ENCODE assay signal across 8 cellular contexts in the genomic region with DNA sequence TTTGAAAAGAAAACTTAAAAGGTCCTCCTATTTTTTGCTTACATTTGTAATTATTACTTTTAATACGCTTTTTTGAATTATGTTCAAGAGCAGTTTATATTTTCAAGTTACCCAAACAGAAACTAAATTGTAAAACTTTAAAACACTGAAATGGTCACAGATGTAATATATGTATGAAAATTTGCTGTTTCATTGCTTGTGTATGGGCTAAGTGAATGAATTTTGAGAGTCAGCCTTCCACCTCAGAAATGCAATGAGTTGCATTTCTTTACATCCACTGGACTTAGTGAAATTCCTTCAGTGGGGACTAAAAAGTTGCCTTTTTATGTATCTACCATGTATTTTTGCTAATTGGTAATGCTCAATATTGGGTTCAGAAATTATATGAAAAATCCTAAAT. TPM values are rescaled to one million over a fixed set of nuclear protein-coding genes. Genes with fewer than 3 reads are reported as not detected.
A peak's percentile ranks its signal among the peaks of the same experiment; 100 is the strongest.
DNase-seq lines count a peak whose midpoint lies in the region; FAIRE-seq and TF ChIP-seq lines count a peak whose summit lies in the region.

No MANE protein-coding gene starts in this region.

- no peak overlapping the region; a peak in 1 of 7 replicates for H3K9ac ChIP-seq in H1 (replicated peaks in 1 of 4; ENCODE audit: extremely low read depth in 1 of 4, low read depth in 3 of 4, low read length in 3 of 4)

- FAIRE-seq in H1 (lab: Jason Lieb, UNC): no peak

- no peaks in the 10 kb centered on the region for H3K36me3 ChIP-seq in DOHH2 (ENCODE audit: control insufficient read depth, low read length)
- H3K36me3 ChIP-seq in OCI-LY7 (ENCODE audit: insufficient read depth, low read length): no peaks in the 10 kb centered on the region
- no peaks in the 10 kb centered on the region for H3K36me3 ChIP-seq in H1 (ENCODE audit: control insufficient read depth in 2 of 4, insufficient read depth in 4 of 4, low read length in 3 of 4)
- no peaks in the 10 kb centered on the region for H3K36me3 ChIP-seq in neuron (ENCODE audit: insufficient read depth, low read length)
- no peaks in the 10 kb centered on the region for H3K36me3 ChIP-seq in adrenal gland (replicated peaks in 1 of 2)

- no peak overlapping the region for H2BK20ac ChIP-seq in H1 (ENCODE audit: low read length)

- H4K8ac ChIP-seq in H1 (ENCODE audit: extremely low read depth, insufficient read depth, low read length): no peak overlapping the region

- H4K20me1 ChIP-seq in DOHH2 (ENCODE audit: control insufficient read depth, insufficient read depth, low read depth, low read length): no peaks in the 10 kb centered on the region
- H4K20me1 ChIP-seq in OCI-LY7 (ENCODE audit: insufficient read depth, low read length): peaks cover 9% of the 10 kb centered on the region; the same call in 1 of the 2 replicates
- H4K20me1 ChIP-seq in H1 (replicated peaks in 1 of 2; ENCODE audit: control insufficient read depth in 1 of 2, insufficient read depth in 2 of 2, low read length in 2 of 2): peaks cover 1 to 2% of the 10 kb centered on the region in 2 experiments

- intact Hi-C loops in OCI-LY7 (cut with micrococcal nuclease; ENCODE audit: unreplicated experiment) (no loop called here), adrenal gland (cut with DNase I) (loop anchor here in 1 of 2 donors (5.0 kb wide), 1 partner anchor 57 kb away; a partner anchor contains a TSS)

- no peak for TF ChIP-seq EP300 in H1 (IDR thresholded peaks at IDR 0.05; ENCODE audit: borderline replicate concordance in 1 of 2, low read depth in 2 of 2, low read length in 2 of 2)

- H3F3A ChIP-seq in DOHH2 (ENCODE audit: control insufficient read depth, insufficient read depth): 0 out of 2 replicates have a peak, but pooled peaks cover 5% of the 10 kb centered on the region

- no peak overlapping the region for H3K23ac ChIP-seq in H1 (ENCODE audit: insufficient read length)

- peak overlapping the region; percentile 53 for H3K4me2 ChIP-seq in DOHH2 (ENCODE audit: low read length)
- peak overlapping the region; percentile 78 for H3K4me2 ChIP-seq in OCI-LY7 (ENCODE audit: low read length)
- peak overlapping the region; percentile 53 to 70 for H3K4me2 ChIP-seq in H1 (ENCODE audit: insufficient read depth in 1 of 2, low read depth in 2 of 2, low read length in 2 of 2)

- no peak overlapping the region for H2AFZ ChIP-seq in OCI-LY7 (ENCODE audit: low read length)
- no peak overlapping the region for H2AFZ ChIP-seq in H1 (ENCODE audit: low read length)
- no peak overlapping the region for H2AFZ ChIP-seq in neuron (ENCODE audit: low read depth, low read length)

- H3K56ac ChIP-seq in H1 (replicated peaks; ENCODE audit: insufficient read length, low read depth, low read length): no peak overlapping the region

- POLR2A ChIA-PET in OCI-LY7 (lab: Charles Lee) (interaction anchor here (1.0 kb wide), 1 partner anchor 28 kb away, joined by 5 read pairs; no protein-coding TSS in a partner anchor), H1 (lab: Charles Lee; ENCODE audit: partially characterized antibody) (interaction anchor here (1.2 kb wide), 3 partner anchors 36 to 55 kb away, joined by 3 to 6 read pairs (median 4); a partner anchor contains a TSS)

- H3K18ac ChIP-seq in H1 (ENCODE audit: extremely low read depth, low read length): no peak overlapping the region

- TF ChIP-seq RAD21 in H1 (IDR thresholded peaks at IDR 0.05 in 1 of 2, conservative IDR thresholded peaks at IDR 0.05 in 1 of 2; ENCODE audit: low read depth in 2 of 2, low read length in 2 of 2): no peak

- 82% methylated on average over 1 of the region's 1 CpG; no CpG with 5 or more reads in 1 of the 2 experiments for WGBS in H1 (ENCODE audit: extremely low coverage in 1 of 2, insufficient coverage in 1 of 2, insufficient read length in 1 of 2, insufficient replicate concordance in 2 of 2, low coverage in 1 of 2, low lambda C conversion rate in 2 of 2, missing lambda C conversion rate in 1 of 2), 2 experiments
- 32 to 59% (median 47%) methylated on average over 1 of the region's 1 CpG for WGBS in adrenal gland, 4 donors

- no peak overlapping the region for H4K5ac ChIP-seq in H1 (ENCODE audit: insufficient read length, low read depth, low read length)

- no peak overlapping the region for H2BK12ac ChIP-seq in H1 (ENCODE audit: low read depth, low read length)

- DNase-seq in OCI-LY7 (ENCODE audit: low spot score): no peak
- DNase-seq in H1 (ENCODE audit: low read depth in 1 of 2, low spot score in 2 of 2): no peak
- DNase-seq in stimulated activated naive CD4-positive, alpha-beta T cell treated with Interleukin-2 at 50 U/mL for 16 hours (lab: John Stamatoyannopoulos, UW): no peak
- no peak for DNase-seq in GM20000 (ENCODE audit: low spot score)
- DNase-seq in DMS53 (lab: John Stamatoyannopoulos, UW): no peak
- DNase-seq in adrenal gland: no peak

- H4K91ac ChIP-seq in H1 (replicated peaks; ENCODE audit: insufficient read length, low read length): no peak overlapping the region

- H3K4me3 ChIP-seq in DOHH2 (ENCODE audit: low read length) (peak overlapping the region; percentile 81), OCI-LY7 (ENCODE audit: low read depth, low read length, poor library complexity, severe bottlenecking) (peak overlapping the region; percentile 88), H1 (ENCODE audit: extremely low read depth in 1 of 4, insufficient read depth in 2 of 4, low read depth in 3 of 4, low read length in 4 of 4) (peak overlapping the region in 3 of 4 experiments; percentile 74 to 83 (median 77); a peak in 6 of 8 replicates), neuron (ENCODE audit: low read length) (peak overlapping the region; percentile 83), adrenal gland (peak overlapping the region in 1 of 4 donors; percentile 85)

- H3K27me3 ChIP-seq in DOHH2 (ENCODE audit: control insufficient read depth, low read length): no peaks in the 10 kb centered on the region
- no peaks in the 10 kb centered on the region for H3K27me3 ChIP-seq in H1 (replicated peaks in 1 of 4; ENCODE audit: control insufficient read depth in 3 of 4, extremely low read depth in 1 of 4, insufficient read depth in 3 of 4, low read length in 3 of 4)
- H3K27me3 ChIP-seq in neuron (ENCODE audit: insufficient read depth, low read length): no peaks in the 10 kb centered on the region
- H3K27me3 ChIP-seq in adrenal gland: no peaks in the 10 kb centered on the region

- no TSS peak for BruUV-seq in OCI-LY7 (replicated peaks; lab: Mats Ljungman, UMichigan)

- H2BK5ac ChIP-seq in H1 (ENCODE audit: low read depth, low read length): no peak overlapping the region

- H3K4me1 ChIP-seq in DOHH2 (ENCODE audit: control insufficient read depth, low read length) (peaks cover 16% of the 10 kb centered on the region), OCI-LY7 (ENCODE audit: insufficient read depth, low read length, poor library complexity, severe bottlenecking) (peaks cover 15% of the 10 kb centered on the region), H1 (replicated peaks in 1 of 4; ENCODE audit: control insufficient read depth in 3 of 4, insufficient read depth in 4 of 4, low read length in 3 of 4) (no peaks in the 10 kb centered on the region), neuron (ENCODE audit: insufficient read depth, low read length) (peaks cover 7% of the 10 kb centered on the region), adrenal gland (replicated peaks in 1 of 2) (peaks cover 9 to 44% of the 10 kb centered on the region in 2 donors)

- H3K23me2 ChIP-seq in H1 (ENCODE audit: low read depth, low read length): no peaks in the 10 kb centered on the region

- H3K27ac ChIP-seq in DOHH2 (ENCODE audit: low read depth, low read length): no peak overlapping the region
- no peak overlapping the region for H3K27ac ChIP-seq in OCI-LY7 (ENCODE audit: low read depth, low read length, poor library complexity, severe bottlenecking)
- H3K27ac ChIP-seq in H1 (ENCODE audit: low read depth, low read length): no peak overlapping the region
- H3K27ac ChIP-seq in adrenal gland: no peak overlapping the region

- no peak overlapping the region for H2BK15ac ChIP-seq in H1 (ENCODE audit: low read length)

- H2AK5ac ChIP-seq in H1 (ENCODE audit: low read depth, low read length): no peak overlapping the region

- H2BK120ac ChIP-seq in H1 (replicated peaks; ENCODE audit: low read depth, low read length): no peak overlapping the region

- TF ChIP-seq CTCF in DOHH2 (IDR thresholded peaks at IDR 0.05; ENCODE audit: low read depth, low read length, poor library complexity, severe bottlenecking): no peak
- TF ChIP-seq CTCF in OCI-LY7 (conservative IDR thresholded peaks at IDR 0.05; ENCODE audit: low read length): no peak
- no peak for TF ChIP-seq CTCF in H1 (IDR thresholded peaks at IDR 0.05; ENCODE audit: control extremely low read depth in 1 of 3, insufficient read depth in 1 of 3, low read depth in 1 of 3, low read length in 3 of 3)
- no peak for TF ChIP-seq CTCF in GM20000 (IDR thresholded peaks at IDR 0.05; ENCODE audit: extremely low read depth, missing control alignments)
- no peak for TF ChIP-seq CTCF in adrenal gland (IDR thresholded peaks at IDR 0.05)

- H3K79me1 ChIP-seq in H1 (ENCODE audit: low read depth, low read length): no peaks in the 10 kb centered on the region

- H3K9me3 ChIP-seq in DOHH2 (ENCODE audit: control insufficient read depth, insufficient read depth, low read length): no peaks in the 10 kb centered on the region
- H3K9me3 ChIP-seq in OCI-LY7 (ENCODE audit: low read length): no peaks in the 10 kb centered on the region
- H3K9me3 ChIP-seq in H1 (ENCODE audit: insufficient read depth in 2 of 2, low read depth in 1 of 2, low read length in 1 of 2): no peaks in the 10 kb centered on the region
- no peaks in the 10 kb centered on the region for H3K9me3 ChIP-seq in neuron (ENCODE audit: low read length)
- H3K9me3 ChIP-seq in adrenal gland (replicated peaks in 1 of 3): no peaks in the 10 kb centered on the region

- peaks cover 62% of the 10 kb centered on the region for H3K79me2 ChIP-seq in DOHH2 (ENCODE audit: control insufficient read depth, low read length)
- H3K79me2 ChIP-seq in OCI-LY7 (ENCODE audit: insufficient read depth, low read depth, low read length): peaks cover 56% of the 10 kb centered on the region
- peaks cover 0 to 57% of the 10 kb centered on the region in 2 experiments; a peak in 2 of 4 replicates for H3K79me2 ChIP-seq in H1 (ENCODE audit: control insufficient read depth in 1 of 2, insufficient read depth in 2 of 2, low read length in 2 of 2)

- CTCF ChIA-PET in OCI-LY7 (lab: Charles Lee; ENCODE audit: unreplicated experiment): no interaction called here
- CTCF ChIA-PET in H1 (lab: Charles Lee; ENCODE audit: partially characterized antibody): interaction anchor here (1.0 kb wide), 1 partner anchor 60 kb away, joined by 3 read pairs; no protein-coding TSS in a partner anchor

- H3K14ac ChIP-seq in H1 (ENCODE audit: insufficient read length): no peak overlapping the region

- TF ChIP-seq POLR2A in H1 (IDR thresholded peaks at IDR 0.05; ENCODE audit: control extremely low read depth in 1 of 2, low read depth in 2 of 2, low read length in 2 of 2): no peak
- no peak for TF ChIP-seq POLR2A in adrenal gland (IDR thresholded peaks at IDR 0.05)

- H3K4ac ChIP-seq in H1 (replicated peaks; ENCODE audit: insufficient read length, low read depth, low read length): no peak overlapping the region

- no peaks in the 10 kb centered on the region for H3K9me2 ChIP-seq in DOHH2 (replicated peaks; ENCODE audit: control insufficient read depth, low read length)
- no peaks in the 10 kb centered on the region for H3K9me2 ChIP-seq in OCI-LY7 (ENCODE audit: insufficient read depth, low read length)

RNA-seq across cellular contexts. Expression of a gene that starts 1.6 kb away (rescaled TPM):
- total RNA-seq in OCI-LY7 (2014; rRNA removed; shearing (Covaris generic)): 9.9 and 10.0 TPM in 2 replicates
- total RNA-seq in OCI-LY7 (2022) (33.6 and 41.7 TPM in 2 replicates), adrenal gland (10 to 100 TPM; 16.5 to 59.4 (median 39.1) TPM)
- 44.8 and 49.6 TPM in 2 replicates for total RNA-seq in H1 (2021; fragmentation: NEBNext Ultra II Directional; extraction: Animal tissue kit (Norgen Biotek cat#: 25700))
- polyA plus RNA-seq in H1 (2011; rRNA removed) (3.9 and 10.7 TPM in 2 replicates), adrenal gland (10 to 100 TPM; 15.6 to 65.2 (median 20.4) TPM)
- 11.8 TPM for polyA plus RNA-seq in H1 (2011; cell fraction: cytosol; rRNA removed)
- 1.4 TPM for polyA plus RNA-seq in H1 (2011; cell fraction: nucleus; rRNA removed)
- 14.0 to 34.0 TPM (median 16.1 TPM) in 4 replicates for polyA plus RNA-seq in H1 (2012, experiment 1 of 2)
- 4.1 TPM for polyA plus RNA-seq in H1 (2012, experiment 2 of 2)
- polyA plus RNA-seq in H1 (2013, experiment 1 of 2): 27.0 TPM
- 27.4 TPM for polyA plus RNA-seq in H1 (2013, experiment 2 of 2)
- polyA minus RNA-seq in H1 (2011; rRNA and poly(A)+ RNA removed): 6.6 and 7.0 TPM in 2 replicates
- 6.5 TPM for polyA minus RNA-seq in H1 (2011; cell fraction: cytosol; rRNA and poly(A)+ RNA removed)
- polyA minus RNA-seq in H1 (2011; cell fraction: nucleus; rRNA and poly(A)+ RNA removed): 6.1 TPM

RNA-seq across cellular contexts. Expression of a gene that starts 37.7 kb away (rescaled TPM):
- 15.1 and 16.3 TPM in 2 replicates for total RNA-seq in OCI-LY7 (2014; rRNA removed; shearing (Covaris generic))
- total RNA-seq in OCI-LY7 (2022) (5.8 and 9.1 TPM in 2 replicates), adrenal gland (100 to 1,000 TPM in 5 of 8 donors, 10 to 100 TPM in 3; 43.4 to 156 (median 113) TPM)
- not detected in 2 replicates for total RNA-seq in H1 (2021; fragmentation: NEBNext Ultra II Directional; extraction: Animal tissue kit (Norgen Biotek cat#: 25700))
- polyA plus RNA-seq in H1 (2011; rRNA removed) (0.06 TPM in 1 of 2 replicates, not detected in the other), adrenal gland (100 to 1,000 TPM in 1 of 3 donors, 10 to 100 TPM in 2; 31.6 to 125 (median 38.5) TPM)
- 0.10 TPM for polyA plus RNA-seq in H1 (2011; cell fraction: cytosol; rRNA removed)
- not detected for polyA plus RNA-seq in H1 (2011; cell fraction: nucleus; rRNA removed)
- polyA plus RNA-seq in H1 (2012, experiment 1 of 2): 0.18 TPM in 1 of 4 replicates, not detected in the others
- not detected for polyA plus RNA-seq in H1 (2012, experiment 2 of 2)
- polyA plus RNA-seq in H1 (2013, experiment 1 of 2): not detected
- polyA plus RNA-seq in H1 (2013, experiment 2 of 2): 0.04 TPM
- polyA minus RNA-seq in H1 (2011; rRNA and poly(A)+ RNA removed): not detected in 2 replicates
- not detected for polyA minus RNA-seq in H1 (2011; cell fraction: cytosol; rRNA and poly(A)+ RNA removed)
- not detected for polyA minus RNA-seq in H1 (2011; cell fraction: nucleus; rRNA and poly(A)+ RNA removed)

RNA-seq across cellular contexts. Expression of a gene that starts 54.5 kb away (rescaled TPM):
- total RNA-seq in OCI-LY7 (2014; rRNA removed; shearing (Covaris generic)): 26.5 and 27.0 TPM in 2 replicates
- 40.9 and 47.9 TPM in 2 replicates for total RNA-seq in OCI-LY7 (2022)
- 43.4 and 45.6 TPM in 2 replicates for total RNA-seq in H1 (2021; fragmentation: NEBNext Ultra II Directional; extraction: Animal tissue kit (Norgen Biotek cat#: 25700))
- 22.0 and 34.6 TPM in 2 replicates for polyA plus RNA-seq in H1 (2011; rRNA removed)
- 37.5 TPM for polyA plus RNA-seq in H1 (2011; cell fraction: cytosol; rRNA removed)
- 16.2 TPM for polyA plus RNA-seq in H1 (2011; cell fraction: nucleus; rRNA removed)
- 33.3 to 40.7 TPM (median 36.0 TPM) in 4 replicates for polyA plus RNA-seq in H1 (2012, experiment 1 of 2)
- polyA plus RNA-seq in H1 (2012, experiment 2 of 2): 10.5 TPM
- 39.0 TPM for polyA plus RNA-seq in H1 (2013, experiment 1 of 2)
- 36.7 TPM for polyA plus RNA-seq in H1 (2013, experiment 2 of 2)
- 46.3 and 53.0 TPM in 2 replicates for polyA minus RNA-seq in H1 (2011; rRNA and poly(A)+ RNA removed)
- 25.5 TPM for polyA minus RNA-seq in H1 (2011; cell fraction: cytosol; rRNA and poly(A)+ RNA removed)
- 31.4 TPM for polyA minus RNA-seq in H1 (2011; cell fraction: nucleus; rRNA and poly(A)+ RNA removed)
- total RNA-seq in adrenal gland: 10 to 100 TPM; 24.4 to 53.1 (median 33.6) TPM
- polyA plus RNA-seq in adrenal gland: 100 to 1,000 TPM in 2 of 3 donors, 10 to 100 TPM in 1; 54.8 to 165 (median 114) TPM
